In genomic region chr6:29845405-29846006, GRCh38 we compare ENCODE assay signal across 15 cellular contexts. TPM values are rescaled to one million over a fixed set of nuclear protein-coding genes. Genes with fewer than 3 reads are reported as not detected.
DNase-seq lines count a peak whose midpoint lies in the region; ATAC-seq, FAIRE-seq and TF ChIP-seq lines count a peak whose summit lies in the region.
"Had no signal": no experiment of that assay in that cellular context is flagged by ENCODE, and none has a peak within 500 bp of the region (broad histone marks: within the 10 kb centered on the region; RNA-seq: fewer than 3 reads in every experiment).

No MANE protein-coding gene starts in this region.

- intact Hi-C loops in mammary epithelial cell (cut with micrococcal nuclease): loop anchor here (5.0 kb wide), 1 partner anchor 198 kb away; no protein-coding TSS in a partner anchor

- H3K9me3 ChIP-seq in T-helper 17 cell (ENCODE audit: control insufficient read depth, low read length, poor library complexity, severe bottlenecking) (peaks cover 5% of the 10 kb centered on the region), mammary epithelial cell (replicated peaks; ENCODE audit: insufficient read depth, low read length) (peaks cover 3% of the 10 kb centered on the region), GM23248 (ENCODE audit: low read depth) (no peaks in the 10 kb centered on the region)

- H3K4me3 ChIP-seq in mammary epithelial cell (replicated peaks in 1 of 3; ENCODE audit: insufficient read depth in 1 of 3, low read depth in 2 of 3, low read length in 3 of 3): no peak overlapping the region
- no peak overlapping the region for H3K4me3 ChIP-seq in GM23248
- H3K4me3 ChIP-seq: adrenal gland had no signal

- TF ChIP-seq POLR2A in GM12892 (IDR thresholded peaks at IDR 0.05; ENCODE audit: low read depth, low read length): no peak

- H3K9me2 ChIP-seq in GM23248 (ENCODE audit: insufficient read depth): no peaks in the 10 kb centered on the region

- no peak for FAIRE-seq in GM12892 (lab: Jason Lieb, UNC)
- FAIRE-seq: D721Med, endothelial cell of umbilical vein had no signal

- H3K27me3 ChIP-seq in mammary epithelial cell (ENCODE audit: insufficient read depth, low read length) (no peaks in the 10 kb centered on the region), GM23248 (replicated peaks; ENCODE audit: insufficient read depth) (peaks cover 29% of the 10 kb centered on the region)

- H3K27me3 Mint-ChIP-seq in T-helper 17 cell: peaks cover 46% of the 10 kb centered on the region

- H3K4me3 Mint-ChIP-seq in T-helper 17 cell: peak overlapping the region; percentile 34
- H3K4me3 Mint-ChIP-seq: stimulated activated naive CD8-positive, alpha-beta T cell treated with anti-CD3 and anti-CD28 coated beads, Interleukin-15, Interleukin-2, amounts not matched to agents 100 ng/mL and 50 ng/mL, for 24 hours had no signal

- CTCF ChIA-PET in mammary epithelial cell (lab: Charles Lee; ENCODE audit: low non-redundant PET): no interaction called here

- H4K20me1 ChIP-seq in mammary epithelial cell (ENCODE audit: insufficient read depth, low read length): no peaks in the 10 kb centered on the region
- H4K20me1 ChIP-seq in GM23248 (ENCODE audit: insufficient read depth): no peaks in the 10 kb centered on the region

- peaks cover 8% of the 10 kb centered on the region for H3K36me3 Mint-ChIP-seq in T-helper 17 cell (ENCODE audit: low read depth)

- dilution Hi-C loops in mammary epithelial cell (cut with HindIII; ENCODE audit: low sequenced_read_pairs): no loop called here

- H3K79me2 ChIP-seq in mammary epithelial cell (ENCODE audit: insufficient read depth, low read length) (no peaks in the 10 kb centered on the region), GM23248 (ENCODE audit: insufficient read depth) (no peaks in the 10 kb centered on the region)

- peaks cover 5% of the 10 kb centered on the region for H3K4me1 ChIP-seq in mammary epithelial cell (ENCODE audit: insufficient read depth, low read length)
- H3K4me1 ChIP-seq in GM23248 (ENCODE audit: insufficient read depth): no peaks in the 10 kb centered on the region

- no peak for TF ChIP-seq CTCF in mammary epithelial cell (conservative IDR thresholded peaks at IDR 0.05 in 1 of 2, IDR thresholded peaks at IDR 0.05 in 1 of 2; ENCODE audit: extremely low read depth in 1 of 2, insufficient read depth in 1 of 2, low read depth in 1 of 2, low read length in 2 of 2)

- peaks cover 12% of the 10 kb centered on the region for H3K4me1 Mint-ChIP-seq in T-helper 17 cell

- no peak overlapping the region for H3K9ac ChIP-seq in mammary epithelial cell (ENCODE audit: insufficient read depth, low read length)
- H3K9ac ChIP-seq in GM23248: no peak overlapping the region

- no TSS peak for BruUV-seq in mammary epithelial cell (replicated peaks; lab: Mats Ljungman, UMichigan)

- H3K4me2 ChIP-seq in mammary epithelial cell (ENCODE audit: insufficient read depth, low read depth, low read length) (no peak overlapping the region), GM23248 (ENCODE audit: unreplicated experiment) (no peak overlapping the region)

- no peaks in the 10 kb centered on the region for H3F3A ChIP-seq in GM23248 (ENCODE audit: insufficient read depth)

- WGBS in mammary epithelial cell (ENCODE audit: low coverage, missing lambda C conversion rate): 41% methylated on average over 2 of the region's 2 CpGs
- WGBS in GM23248 (ENCODE audit: low coverage in 1 of 2, low lambda C conversion rate in 2 of 2, missing lambda C conversion rate in 2 of 2), 2 experiments: 73 to 76% methylated on average over 2 of the region's 2 CpGs

- no peak overlapping the region for H2AFZ ChIP-seq in mammary epithelial cell (ENCODE audit: low read depth, low read length)
- H2AFZ ChIP-seq in GM23248: no peak overlapping the region

- H3K27ac ChIP-seq in mammary epithelial cell (ENCODE audit: insufficient read depth, low read depth, low read length) (no peak overlapping the region), GM23248 (no peak overlapping the region)
- H3K27ac ChIP-seq: adrenal gland had no signal

- ATAC-seq in T-helper 17 cell (peak; percentile 20), GM21529 (IDR thresholded peaks at IDR 0.05; ENCODE audit: unreplicated experiment) (no peak), HG02642 (IDR thresholded peaks at IDR 0.05; ENCODE audit: poor library complexity, unreplicated experiment) (no peak)

- no peaks in the 10 kb centered on the region for H3K36me3 ChIP-seq in mammary epithelial cell (ENCODE audit: insufficient read depth, low read length)
- H3K36me3 ChIP-seq in GM23248 (ENCODE audit: low read depth): no peaks in the 10 kb centered on the region
- H3K36me3 ChIP-seq: adrenal gland had no signal

- H3K27ac Mint-ChIP-seq in T-helper 17 cell: no peak overlapping the region
- H3K27ac Mint-ChIP-seq: stimulated activated naive CD8-positive, alpha-beta T cell treated with anti-CD3 and anti-CD28 coated beads, Interleukin-15, Interleukin-2, amounts not matched to agents 100 ng/mL and 50 ng/mL, for 24 hours had no signal

- peak; percentile 12 for DNase-seq in H4 (ENCODE audit: low spot score)
- no peak for DNase-seq in T-helper 17 cell
- peak; percentile 95 for DNase-seq in mammary epithelial cell
- peak; percentile 77 for DNase-seq in stimulated activated CD4-positive, alpha-beta T cell treated with anti-CD3 and anti-CD28 coated beads, Interleukin-1b, Interleukin-23, amount 100 ng/mL, for 48 hours
- DNase-seq in GM12892 (ENCODE audit: insufficient read length): no peak
- no peak for DNase-seq in GM23248
- DNase-seq: adrenal gland, left cardiac atrium, NCI-H2171, posterior cingulate gyrus had no signal

- in situ Hi-C loops in mammary epithelial cell (cut with MboI; ENCODE audit: low sequenced_read_pairs in 2 of 2) (loop anchor here (5.0 to 25.0 kb wide), 3 partner anchors 162 to 317 kb away; partner anchors contain the start of genes TRIM10 (in 1 of the 2) and TRIM15 (in 1 of the 2)), GM23248 (cut with MboI) (loop anchor here (5.0 kb wide), 1 partner anchor 162 kb away; no protein-coding TSS in a partner anchor)

RNA-seq across cellular contexts. Expression of gene HLA-G, which starts 17.9 kb away (rescaled TPM):
- not detected in 2 replicates for total RNA-seq in H4 (2014; rRNA removed; shearing (Covaris generic))
- total RNA-seq in T-helper 17 cell: under 1 TPM in 1 of 2 donors, not detected in 1; 0.85 TPM
- total RNA-seq in mammary epithelial cell: under 1 TPM in 1 of 2 donors, not detected in 1; 0.33 TPM
- polyA plus RNA-seq in mammary epithelial cell: 2.7 TPM
- not detected for polyA minus RNA-seq in mammary epithelial cell
- polyA plus RNA-seq in GM12892 (2012; ENCODE audit: missing spikeins): 1.00 TPM
- not detected in 2 replicates for total RNA-seq in GM23248 (2014; rRNA removed; shearing (Covaris generic))
- 1.5 and 1.7 TPM in 2 replicates for polyA plus RNA-seq in GM23248 (2016; fragmentation: Nextera tagmentation; extraction: Ambion mirVana)
- polyA plus RNA-seq: adrenal gland, endothelial cell of umbilical vein had no signal

Comparison
In these comparisons a context has a peak if more than half of its experiments do, and no peak if none do; other contexts are left out.
1. DNase-seq: peak in H4 (single experiment), mammary epithelial cell (single experiment) and stimulated activated CD4-positive, alpha-beta T cell treated with anti-CD3 and anti-CD28 coated beads, Interleukin-1b, Interleukin-23, amount 100 ng/mL, for 48 hours (single experiment); none in T-helper 17 cell (0 of 3), GM12892 (single experiment) and GM23248 (single experiment).